Comparison of ENCODE assay signal across 31 cellular contexts in genomic region chr13:42926555-42926954, GRCh38.
DNase-seq lines count a peak whose midpoint lies in the region; ATAC-seq and TF ChIP-seq lines count a peak whose summit lies in the region.
"Had no signal": no experiment of that assay in that cellular context is flagged by ENCODE, and none has a peak within 500 bp of the region (broad histone marks: within the 10 kb centered on the region; RNA-seq: fewer than 3 reads in every experiment).

No MANE protein-coding gene starts in this region.

- intact Hi-C loops in mucosa of descending colon (cut with DNase I, micrococcal nuclease) = no loop called here

- H3K36me3 ChIP-seq in adipocyte (ENCODE audit: control insufficient read depth, insufficient read depth, low read length, severe bottlenecking) = peaks cover 10% of the 10 kb centered on the region
- no peaks in the 10 kb centered on the region for H3K36me3 ChIP-seq in mucosa of descending colon (ENCODE audit: low read depth)
- H3K36me3 ChIP-seq: BLaER1, neutrophil, prostate gland, thyroid gland had no signal

- H3K9me3 ChIP-seq in adipocyte (ENCODE audit: control insufficient read depth, low read length) (peaks cover 7% of the 10 kb centered on the region), mucosa of descending colon (peaks cover 6% of the 10 kb centered on the region)
- H3K9me3 ChIP-seq: BLaER1, esophagus muscularis mucosa, neutrophil, prostate gland, thyroid gland had no signal

- peaks cover 9% of the 10 kb centered on the region for H3K4me1 ChIP-seq in adipocyte (ENCODE audit: control insufficient read depth, insufficient read depth, low read length)
- H3K4me1 ChIP-seq in mucosa of descending colon (ENCODE audit: low read depth) = peaks cover 2% of the 10 kb centered on the region
- H3K4me1 ChIP-seq: BLaER1, esophagus muscularis mucosa, prostate gland, thyroid gland had no signal

- H3K4me3 ChIP-seq in HFF-Myc (replicated peaks; ENCODE audit: low read depth, low read length) (no peak overlapping the region), adipocyte (ENCODE audit: low read length) (no peak overlapping the region), fibroblast of pulmonary artery (replicated peaks; ENCODE audit: low read depth, low read length) (no peak overlapping the region), mucosa of descending colon (no peak overlapping the region)
- H3K4me3 ChIP-seq: BLaER1, esophagus muscularis mucosa, prostate gland, thyroid gland had no signal

- TF ChIP-seq CTCF in HFF-Myc (IDR thresholded peaks at IDR 0.05; ENCODE audit: low read depth, low read length, missing control alignments) (no peak), fibroblast of pulmonary artery (IDR thresholded peaks at IDR 0.05; ENCODE audit: low read length, missing control alignments) (no peak), mucosa of descending colon (IDR thresholded peaks at IDR 0.05) (no peak)

- H3K9ac ChIP-seq in adipocyte (ENCODE audit: low read length) = no peak overlapping the region
- H3K9ac ChIP-seq: BLaER1, KMS-11 had no signal

- ATAC-seq in mucosa of descending colon (peak; percentile 72), HG02571 (IDR thresholded peaks at IDR 0.05; ENCODE audit: unreplicated experiment) (no peak), HG03354 (IDR thresholded peaks at IDR 0.05; ENCODE audit: poor library complexity, severe bottlenecking, unreplicated experiment) (no peak)
- ATAC-seq: activated CD4-positive, alpha-beta T cell treated with anti-CD3 and anti-CD28 coated beads for 36 hours; left lobe of liver; PC-3; sciatic nerve; SK-N-SH treated with all-trans-retinoic acid at 6 μM for 48 hours had no signal

- no peaks in the 10 kb centered on the region for H3K27me3 ChIP-seq in adipocyte (replicated peaks; ENCODE audit: control insufficient read depth, insufficient read depth, low read length)
- H3K27me3 ChIP-seq: BLaER1, esophagus muscularis mucosa, neutrophil, thyroid gland had no signal

- DNase-seq in HFF-Myc (ENCODE audit: extremely low read depth, low read depth) (peak; percentile 1), adipocyte (ENCODE audit: low read depth) (peak; percentile 80), fibroblast of pulmonary artery (ENCODE audit: low read depth) (peak; percentile 25), mucosa of descending colon (no peak), NCI-H2227 (lab: John Stamatoyannopoulos, UW; ENCODE audit: unreplicated experiment) (no peak)
- DNase-seq: activated CD4-positive, alpha-beta T cell treated with anti-CD3 and anti-CD28 coated beads for 36 hours; activated gamma-delta T cell treated with Interleukin-2 at 50 U/mL for 16 hours; activated naive CD8-positive, alpha-beta T cell treated with anti-CD3 and anti-CD28 coated beads, Interleukin-2, amount 10 ng/mL, durations not matched to agents 7 days and 5 days; caudate nucleus; EL; hypothalamus; mesenchymal stem cell; NCI-H1417; NCI-H2029 treated with DMSO at 0.1 percent for 48 hours; NCI-H2227 treated with DMSO at 0.1 percent for 48 hours; NCI-H526; NK-92 treated with Interleukin-12 subunit alpha and Interleukin-12 subunit beta, amount 100 ng/mL, for 24 hours; PC-3; stimulated activated CD4-positive, alpha-beta T cell treated with anti-CD3 and anti-CD28 coated beads, Interleukin-12 subunit alpha, Interleukin-12 subunit beta, amount 100 ng/mL, for 4 hours; stimulated activated CD4-positive, alpha-beta T cell treated with anti-CD3 and anti-CD28 coated beads, Interleukin-2, amount 100 ng/mL, for 48 hours; thyroid gland had no signal

Comparison
In these comparisons a context has a peak if more than half of its experiments do, and no peak if none do; other contexts are left out.
1. DNase-seq: peak in HFF-Myc (single experiment), adipocyte (single experiment) and fibroblast of pulmonary artery (single experiment); none in mucosa of descending colon (0 of 3) and NCI-H2227 (single experiment).